ENCODE assay signal across 7 cellular contexts in the genomic region with DNA sequence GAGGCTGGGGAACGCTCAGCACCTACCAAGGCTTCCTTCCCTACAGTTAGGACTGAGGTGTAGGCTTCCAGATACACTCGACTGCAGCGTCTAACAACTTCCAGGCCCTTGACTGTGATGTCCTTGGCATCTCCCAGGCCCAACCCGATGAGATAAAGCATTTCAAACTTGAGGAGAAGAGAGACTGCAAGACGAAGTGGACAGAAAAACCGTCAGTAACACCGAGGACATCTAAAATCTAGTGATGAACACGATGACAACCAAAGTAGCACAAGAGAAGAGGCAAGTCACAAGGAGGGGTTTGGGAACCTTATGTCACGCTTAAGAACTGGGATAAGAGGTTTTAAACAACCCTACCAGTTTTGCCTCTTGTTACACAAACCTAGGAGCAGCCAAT. TPM values are rescaled to one million over a fixed set of nuclear protein-coding genes. Genes with fewer than 3 reads are reported as not detected.
A peak's percentile ranks its signal among the peaks of the same experiment; 100 is the strongest.
DNase-seq lines count a peak whose midpoint lies in the region; ATAC-seq and TF ChIP-seq lines count a peak whose summit lies in the region.

No MANE protein-coding gene starts in this region.

- H2AFZ ChIP-seq in smooth muscle cell (ENCODE audit: low read depth) = peak overlapping the region; percentile 97

- H3K4me3 ChIP-seq in adipocyte (ENCODE audit: low read length) = peak overlapping the region; percentile 93
- peak overlapping the region; percentile 94 for H3K4me3 ChIP-seq in iPS-18c (ENCODE audit: insufficient read depth, low read depth, low read length)
- H3K4me3 ChIP-seq in smooth muscle cell = peak overlapping the region; percentile 68

- ATAC-seq in GM18858 (IDR thresholded peaks at IDR 0.05; ENCODE audit: unreplicated experiment) (peak; percentile 17), HG02623 (IDR thresholded peaks at IDR 0.05; ENCODE audit: unreplicated experiment) (peak; percentile 25)

- H4K20me1 ChIP-seq in smooth muscle cell (ENCODE audit: low read depth) = no peaks in the 10 kb centered on the region

- H3K9ac ChIP-seq in adipocyte (ENCODE audit: low read length) = peak overlapping the region; percentile 96
- peak overlapping the region; percentile 64 for H3K9ac ChIP-seq in smooth muscle cell (ENCODE audit: low read depth)

- peaks cover 24% of the 10 kb centered on the region for H3K4me1 ChIP-seq in adipocyte (ENCODE audit: control insufficient read depth, insufficient read depth, low read length)
- H3K4me1 ChIP-seq in smooth muscle cell (ENCODE audit: low read depth) = peaks cover 9% of the 10 kb centered on the region

- H3F3A ChIP-seq in smooth muscle cell (ENCODE audit: low read depth) = no peaks in the 10 kb centered on the region

- H3K4me2 ChIP-seq in smooth muscle cell = peak overlapping the region; percentile 90

- peaks cover 6% of the 10 kb centered on the region for H3K36me3 ChIP-seq in adipocyte (ENCODE audit: control insufficient read depth, insufficient read depth, low read length, severe bottlenecking)
- no peaks in the 10 kb centered on the region for H3K36me3 ChIP-seq in smooth muscle cell (ENCODE audit: low read depth)

- peak overlapping the region; percentile 58 for H3K27ac ChIP-seq in smooth muscle cell (ENCODE audit: low read depth)

- peaks cover 23% of the 10 kb centered on the region for H3K79me2 ChIP-seq in smooth muscle cell (ENCODE audit: low read depth)

- DNase-seq in NCI-H2227 treated with DMSO at 0.1 percent for 48 hours (lab: John Stamatoyannopoulos, UW) (peak; percentile 89), adipocyte (ENCODE audit: low read depth) (no peak), smooth muscle cell (lab: John Stamatoyannopoulos, UW; ENCODE audit: unreplicated experiment) (peak; percentile 8), SIG-M5 treated with dmso at 0.1 percent for 504 hours (lab: John Stamatoyannopoulos, UW; ENCODE audit: unreplicated experiment) (no peak)

- WGBS in smooth muscle cell (ENCODE audit: low lambda C conversion rate) = 3% methylated on average over 9 of the region's 9 CpGs

- TF ChIP-seq CTCF in smooth muscle cell (IDR thresholded peaks at IDR 0.05; ENCODE audit: borderline replicate concordance, insufficient read depth, poor library complexity, severe bottlenecking) = no peak

- no peaks in the 10 kb centered on the region for H3K9me3 ChIP-seq in adipocyte (ENCODE audit: control insufficient read depth, low read length)
- no peaks in the 10 kb centered on the region for H3K9me3 ChIP-seq in iPS-18c (ENCODE audit: control insufficient read depth, insufficient read depth, low read length)
- H3K9me3 ChIP-seq in smooth muscle cell (replicated peaks; ENCODE audit: low read depth) = no peaks in the 10 kb centered on the region

- H3K27me3 ChIP-seq in adipocyte (replicated peaks; ENCODE audit: control insufficient read depth, insufficient read depth, low read length) (no peaks in the 10 kb centered on the region), smooth muscle cell (ENCODE audit: low read depth) (no peaks in the 10 kb centered on the region)

RNA-seq across cellular contexts. Expression of gene DPH5, which starts 0.3 kb away (rescaled TPM):
- 24.6 and 51.6 TPM in 2 replicates for total RNA-seq in smooth muscle cell
- polyA plus RNA-seq in smooth muscle cell = 15.5 and 15.7 TPM in 2 replicates

Comparison
In these comparisons a context has a peak if more than half of its experiments do, and no peak if none do; other contexts are left out.
1. DNase-seq: peak in NCI-H2227 treated with DMSO at 0.1 percent for 48 hours (single experiment) and smooth muscle cell (single experiment); none in adipocyte (single experiment) and SIG-M5 treated with dmso at 0.1 percent for 504 hours (single experiment).
2. Peak in every context shown above with its lines, with median percentiles within 50 percentile points of each other: H3K4me3 ChIP-seq.